Comparison of ENCODE assay signal across 18 cellular contexts in the genomic region with DNA sequence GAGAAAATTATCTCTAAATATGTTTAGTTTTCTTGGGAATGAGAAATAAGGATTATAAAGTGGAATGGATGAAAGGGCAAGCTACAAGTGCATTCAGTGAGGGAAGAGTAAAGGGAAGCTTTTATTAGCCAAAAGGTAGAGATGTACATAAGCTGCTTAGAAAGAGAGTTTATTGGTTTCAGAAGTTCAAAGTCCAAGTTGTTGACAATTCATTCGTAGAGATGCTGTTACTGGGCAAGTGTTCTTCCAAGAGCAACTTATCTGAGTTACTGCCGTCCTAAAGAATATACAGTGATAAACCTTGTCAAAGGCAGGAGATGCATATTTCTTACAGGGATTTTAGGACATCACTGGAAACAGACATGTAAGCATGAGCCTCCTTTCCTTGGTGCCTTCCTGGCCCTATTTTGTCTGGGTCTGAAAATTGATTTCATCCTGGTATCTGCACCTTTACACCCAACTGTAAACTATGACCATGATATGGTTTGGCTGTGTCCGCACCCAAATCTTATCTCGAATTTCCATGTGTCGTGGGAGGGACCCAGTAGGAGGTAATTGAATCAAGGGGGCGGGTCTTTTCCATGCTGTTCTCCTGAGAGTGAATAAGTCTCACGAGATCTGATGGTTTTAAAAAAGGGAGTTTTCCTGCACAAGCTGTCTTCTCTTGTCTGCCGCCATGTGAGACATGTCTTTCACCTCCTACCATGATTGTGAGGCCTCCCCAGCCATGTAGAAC.
"Had no signal": no experiment of that assay in that cellular context is flagged by ENCODE, and none has a peak within 500 bp of the region (broad histone marks: within the 10 kb centered on the region; RNA-seq: fewer than 3 reads in every experiment).

No MANE protein-coding gene starts in this region.

- FAIRE-seq: endothelial cell of umbilical vein had no signal

- H3K9me3 ChIP-seq: body of pancreas, ovary had no signal

- DNase-seq: activated B cell treated with CpG ODN at 0.5 μM for 24 hours; activated CD4-positive, alpha-beta T cell treated with anti-CD3 and anti-CD28 coated beads for 48 hours; activated CD8-positive, alpha-beta T cell treated with anti-CD3 and anti-CD28 coated beads for 36 hours; activated gamma-delta T cell; activated T-cell treated with anti-CD3 and anti-CD28 coated beads, Interleukin-2, amount 50 U/mL, for 48 hours; amniotic stem cell; body of pancreas; central memory CD4-positive, alpha-beta T cell; cortex of kidney; effector CD4-positive, alpha-beta T cell; ovary; stimulated activated CD4-positive, alpha-beta T cell treated with anti-CD3 and anti-CD28 coated beads, Interleukin-12 subunit alpha, Interleukin-12 subunit beta, amount 100 ng/mL, for 4 hours; stimulated activated CD4-positive, alpha-beta T cell treated with anti-CD3 and anti-CD28 coated beads, Interleukin-2, amount 100 ng/mL, for 24 hours had no signal

- H3K27me3 Mint-ChIP-seq: activated B cell treated with CpG ODN at 0.5 μM for 24 hours; activated CD8-positive, alpha-beta T cell treated with anti-CD3 and anti-CD28 coated beads for 36 hours; activated naive CD8-positive, alpha-beta T cell; stimulated activated memory B cell treated with anti-CD40 and anti-IgM and Interleukin-4, amounts not matched to agents 10 μg/mL and 1 μg/mL and 100 μg/mL, for 72 hours had no signal

- H3K4me3 Mint-ChIP-seq: activated B cell treated with CpG ODN at 0.5 μM for 24 hours; activated CD8-positive, alpha-beta T cell treated with anti-CD3 and anti-CD28 coated beads for 36 hours; activated naive CD8-positive, alpha-beta T cell; neural crest cell; stimulated activated memory B cell treated with anti-CD40 and anti-IgM and Interleukin-4, amounts not matched to agents 10 μg/mL and 1 μg/mL and 100 μg/mL, for 72 hours had no signal

- H3K4me1 ChIP-seq: body of pancreas had no signal

- H3K27me3 ChIP-seq: body of pancreas, ovary had no signal

- H3K4me3 ChIP-seq: body of pancreas, ovary had no signal

- H3K27ac ChIP-seq: body of pancreas, ovary had no signal

- H3K27ac Mint-ChIP-seq: activated B cell treated with CpG ODN at 0.5 μM for 24 hours; activated CD8-positive, alpha-beta T cell treated with anti-CD3 and anti-CD28 coated beads for 36 hours; activated naive CD8-positive, alpha-beta T cell; stimulated activated memory B cell treated with anti-CD40 and anti-IgM and Interleukin-4, amounts not matched to agents 10 μg/mL and 1 μg/mL and 100 μg/mL, for 72 hours had no signal

- H3K36me3 ChIP-seq: ovary had no signal

- H3K4me1 Mint-ChIP-seq: activated B cell treated with CpG ODN at 0.5 μM for 24 hours; stimulated activated memory B cell treated with anti-CD40 and anti-IgM and Interleukin-4, amounts not matched to agents 10 μg/mL and 1 μg/mL and 100 μg/mL, for 72 hours had no signal

- ATAC-seq: activated CD8-positive, alpha-beta T cell treated with anti-CD3 and anti-CD28 coated beads for 36 hours; body of pancreas; sciatic nerve; stimulated activated memory B cell treated with anti-CD40 and anti-IgM and Interleukin-4, amounts not matched to agents 10 μg/mL and 1 μg/mL and 100 μg/mL, for 72 hours had no signal

- H3K9me3 Mint-ChIP-seq: activated B cell treated with CpG ODN at 0.5 μM for 24 hours; activated CD8-positive, alpha-beta T cell treated with anti-CD3 and anti-CD28 coated beads for 36 hours; neural crest cell; stimulated activated memory B cell treated with anti-CD40 and anti-IgM and Interleukin-4, amounts not matched to agents 10 μg/mL and 1 μg/mL and 100 μg/mL, for 72 hours had no signal
